Comparison of ENCODE assay signal across 1 cellular context in the genomic region with DNA sequence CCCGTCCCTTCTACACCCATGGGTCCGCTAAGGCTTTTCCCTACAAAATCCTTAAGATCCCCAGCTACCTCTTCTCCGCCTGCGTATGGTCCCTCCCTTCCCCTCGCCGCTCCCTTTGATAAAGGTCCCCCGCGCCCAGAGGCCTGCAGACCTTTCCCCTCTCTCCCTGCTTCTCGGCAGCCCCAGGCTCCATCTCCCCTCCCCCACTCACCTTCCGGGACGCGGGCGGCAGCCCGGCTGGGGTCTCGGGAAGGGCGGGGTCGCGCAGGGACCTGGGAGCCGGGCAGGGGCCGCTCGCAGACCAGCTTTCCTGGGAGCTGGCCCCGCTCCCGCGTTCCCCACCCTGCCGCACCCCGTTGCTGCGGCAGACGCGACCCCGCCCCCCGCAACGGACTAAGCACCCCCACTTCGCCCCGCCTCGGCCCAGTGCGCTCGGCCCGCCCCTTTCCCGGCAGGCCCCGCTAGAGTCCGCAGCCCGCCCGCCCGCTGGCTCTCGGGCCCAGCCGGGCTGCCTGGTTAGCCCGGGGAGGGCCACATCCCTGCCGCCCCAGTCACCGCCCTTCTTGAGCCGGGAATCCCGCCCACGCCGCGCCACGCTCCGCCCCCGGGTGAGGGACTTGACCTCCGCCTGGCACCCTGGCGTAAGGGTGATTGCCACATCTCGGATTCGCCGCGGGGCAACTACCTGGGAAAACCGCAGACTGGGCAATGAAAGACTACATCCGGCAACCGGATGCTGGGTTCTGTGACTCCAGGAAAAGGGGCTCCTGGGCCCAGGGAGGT.
TF ChIP-seq lines count a peak whose summit lies in the region.

A gene with protein sequence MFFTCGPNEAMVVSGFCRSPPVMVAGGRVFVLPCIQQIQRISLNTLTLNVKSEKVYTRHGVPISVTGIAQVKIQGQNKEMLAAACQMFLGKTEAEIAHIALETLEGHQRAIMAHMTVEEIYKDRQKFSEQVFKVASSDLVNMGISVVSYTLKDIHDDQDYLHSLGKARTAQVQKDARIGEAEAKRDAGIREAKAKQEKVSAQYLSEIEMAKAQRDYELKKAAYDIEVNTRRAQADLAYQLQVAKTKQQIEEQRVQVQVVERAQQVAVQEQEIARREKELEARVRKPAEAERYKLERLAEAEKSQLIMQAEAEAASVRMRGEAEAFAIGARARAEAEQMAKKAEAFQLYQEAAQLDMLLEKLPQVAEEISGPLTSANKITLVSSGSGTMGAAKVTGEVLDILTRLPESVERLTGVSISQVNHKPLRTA (minus strand): TSS at position 372 of the 783 bp plus-strand sequence. CDS start 498 bp downstream, outside the sequence.

TF ChIP-seq in WTC11, 78 proteins besides CTCF, POLR2A, EP300 and RAD21 (continued from another document and continues in another):
- TF ChIP-seq, protein P1, sequence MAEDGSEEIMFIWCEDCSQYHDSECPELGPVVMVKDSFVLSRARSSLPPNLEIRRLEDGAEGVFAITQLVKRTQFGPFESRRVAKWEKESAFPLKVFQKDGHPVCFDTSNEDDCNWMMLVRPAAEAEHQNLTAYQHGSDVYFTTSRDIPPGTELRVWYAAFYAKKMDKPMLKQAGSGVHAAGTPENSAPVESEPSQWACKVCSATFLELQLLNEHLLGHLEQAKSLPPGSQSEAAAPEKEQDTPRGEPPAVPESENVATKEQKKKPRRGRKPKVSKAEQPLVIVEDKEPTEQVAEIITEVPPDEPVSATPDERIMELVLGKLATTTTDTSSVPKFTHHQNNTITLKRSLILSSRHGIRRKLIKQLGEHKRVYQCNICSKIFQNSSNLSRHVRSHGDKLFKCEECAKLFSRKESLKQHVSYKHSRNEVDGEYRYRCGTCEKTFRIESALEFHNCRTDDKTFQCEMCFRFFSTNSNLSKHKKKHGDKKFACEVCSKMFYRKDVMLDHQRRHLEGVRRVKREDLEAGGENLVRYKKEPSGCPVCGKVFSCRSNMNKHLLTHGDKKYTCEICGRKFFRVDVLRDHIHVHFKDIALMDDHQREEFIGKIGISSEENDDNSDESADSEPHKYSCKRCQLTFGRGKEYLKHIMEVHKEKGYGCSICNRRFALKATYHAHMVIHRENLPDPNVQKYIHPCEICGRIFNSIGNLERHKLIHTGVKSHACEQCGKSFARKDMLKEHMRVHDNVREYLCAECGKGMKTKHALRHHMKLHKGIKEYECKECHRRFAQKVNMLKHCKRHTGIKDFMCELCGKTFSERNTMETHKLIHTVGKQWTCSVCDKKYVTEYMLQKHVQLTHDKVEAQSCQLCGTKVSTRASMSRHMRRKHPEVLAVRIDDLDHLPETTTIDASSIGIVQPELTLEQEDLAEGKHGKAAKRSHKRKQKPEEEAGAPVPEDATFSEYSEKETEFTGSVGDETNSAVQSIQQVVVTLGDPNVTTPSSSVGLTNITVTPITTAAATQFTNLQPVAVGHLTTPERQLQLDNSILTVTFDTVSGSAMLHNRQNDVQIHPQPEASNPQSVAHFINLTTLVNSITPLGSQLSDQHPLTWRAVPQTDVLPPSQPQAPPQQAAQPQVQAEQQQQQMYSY (CRISPR knock-in tag; IDR thresholded peaks at IDR 0.05), result no peak
- TF ChIP-seq, protein P2, sequence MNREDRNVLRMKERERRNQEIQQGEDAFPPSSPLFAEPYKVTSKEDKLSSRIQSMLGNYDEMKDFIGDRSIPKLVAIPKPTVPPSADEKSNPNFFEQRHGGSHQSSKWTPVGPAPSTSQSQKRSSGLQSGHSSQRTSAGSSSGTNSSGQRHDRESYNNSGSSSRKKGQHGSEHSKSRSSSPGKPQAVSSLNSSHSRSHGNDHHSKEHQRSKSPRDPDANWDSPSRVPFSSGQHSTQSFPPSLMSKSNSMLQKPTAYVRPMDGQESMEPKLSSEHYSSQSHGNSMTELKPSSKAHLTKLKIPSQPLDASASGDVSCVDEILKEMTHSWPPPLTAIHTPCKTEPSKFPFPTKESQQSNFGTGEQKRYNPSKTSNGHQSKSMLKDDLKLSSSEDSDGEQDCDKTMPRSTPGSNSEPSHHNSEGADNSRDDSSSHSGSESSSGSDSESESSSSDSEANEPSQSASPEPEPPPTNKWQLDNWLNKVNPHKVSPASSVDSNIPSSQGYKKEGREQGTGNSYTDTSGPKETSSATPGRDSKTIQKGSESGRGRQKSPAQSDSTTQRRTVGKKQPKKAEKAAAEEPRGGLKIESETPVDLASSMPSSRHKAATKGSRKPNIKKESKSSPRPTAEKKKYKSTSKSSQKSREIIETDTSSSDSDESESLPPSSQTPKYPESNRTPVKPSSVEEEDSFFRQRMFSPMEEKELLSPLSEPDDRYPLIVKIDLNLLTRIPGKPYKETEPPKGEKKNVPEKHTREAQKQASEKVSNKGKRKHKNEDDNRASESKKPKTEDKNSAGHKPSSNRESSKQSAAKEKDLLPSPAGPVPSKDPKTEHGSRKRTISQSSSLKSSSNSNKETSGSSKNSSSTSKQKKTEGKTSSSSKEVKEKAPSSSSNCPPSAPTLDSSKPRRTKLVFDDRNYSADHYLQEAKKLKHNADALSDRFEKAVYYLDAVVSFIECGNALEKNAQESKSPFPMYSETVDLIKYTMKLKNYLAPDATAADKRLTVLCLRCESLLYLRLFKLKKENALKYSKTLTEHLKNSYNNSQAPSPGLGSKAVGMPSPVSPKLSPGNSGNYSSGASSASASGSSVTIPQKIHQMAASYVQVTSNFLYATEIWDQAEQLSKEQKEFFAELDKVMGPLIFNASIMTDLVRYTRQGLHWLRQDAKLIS (CRISPR knock-in tag; IDR thresholded peaks at IDR 0.05; ENCODE audit: borderline replicate concordance), result 0 out of 2 replicates have a peak, but pooled peaks have one; percentile 65
- no peak for TF ChIP-seq SMAD4 (CRISPR knock-in tag; IDR thresholded peaks at IDR 0.05)
- no peak for TF ChIP-seq RORB (CRISPR knock-in tag; IDR thresholded peaks at IDR 0.05)
- TF ChIP-seq, protein P3, sequence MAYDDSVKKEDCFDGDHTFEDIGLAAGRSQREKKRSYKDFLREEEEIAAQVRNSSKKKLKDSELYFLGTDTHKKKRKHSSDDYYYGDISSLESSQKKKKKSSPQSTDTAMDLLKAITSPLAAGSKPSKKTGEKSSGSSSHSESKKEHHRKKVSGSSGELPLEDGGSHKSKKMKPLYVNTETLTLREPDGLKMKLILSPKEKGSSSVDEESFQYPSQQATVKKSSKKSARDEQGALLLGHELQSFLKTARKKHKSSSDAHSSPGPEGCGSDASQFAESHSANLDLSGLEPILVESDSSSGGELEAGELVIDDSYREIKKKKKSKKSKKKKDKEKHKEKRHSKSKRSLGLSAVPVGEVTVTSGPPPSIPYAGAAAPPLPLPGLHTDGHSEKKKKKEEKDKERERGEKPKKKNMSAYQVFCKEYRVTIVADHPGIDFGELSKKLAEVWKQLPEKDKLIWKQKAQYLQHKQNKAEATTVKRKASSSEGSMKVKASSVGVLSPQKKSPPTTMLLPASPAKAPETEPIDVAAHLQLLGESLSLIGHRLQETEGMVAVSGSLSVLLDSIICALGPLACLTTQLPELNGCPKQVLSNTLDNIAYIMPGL (CRISPR knock-in tag; IDR thresholded peaks at IDR 0.05), result peak; percentile 40; the same call in 1 of the 2 replicates
- no peak for TF ChIP-seq MXD4 (CRISPR knock-in tag; IDR thresholded peaks at IDR 0.05; ENCODE audit: borderline replicate concordance)
- TF ChIP-seq SOX15 (CRISPR knock-in tag; IDR thresholded peaks at IDR 0.05), result no peak
- TF ChIP-seq, protein P4, sequence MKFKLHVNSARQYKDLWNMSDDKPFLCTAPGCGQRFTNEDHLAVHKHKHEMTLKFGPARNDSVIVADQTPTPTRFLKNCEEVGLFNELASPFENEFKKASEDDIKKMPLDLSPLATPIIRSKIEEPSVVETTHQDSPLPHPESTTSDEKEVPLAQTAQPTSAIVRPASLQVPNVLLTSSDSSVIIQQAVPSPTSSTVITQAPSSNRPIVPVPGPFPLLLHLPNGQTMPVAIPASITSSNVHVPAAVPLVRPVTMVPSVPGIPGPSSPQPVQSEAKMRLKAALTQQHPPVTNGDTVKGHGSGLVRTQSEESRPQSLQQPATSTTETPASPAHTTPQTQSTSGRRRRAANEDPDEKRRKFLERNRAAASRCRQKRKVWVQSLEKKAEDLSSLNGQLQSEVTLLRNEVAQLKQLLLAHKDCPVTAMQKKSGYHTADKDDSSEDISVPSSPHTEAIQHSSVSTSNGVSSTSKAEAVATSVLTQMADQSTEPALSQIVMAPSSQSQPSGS (CRISPR knock-in tag; IDR thresholded peaks at IDR 0.05; ENCODE audit: borderline replicate concordance, low read depth), result no peak
- no peak for TF ChIP-seq NR2C2 (CRISPR knock-in tag; IDR thresholded peaks at IDR 0.05)
- TF ChIP-seq SP1 (CRISPR knock-in tag; conservative IDR thresholded peaks at IDR 0.05), result peak; percentile 94
- TF ChIP-seq FOXJ3 (CRISPR knock-in tag; IDR thresholded peaks at IDR 0.05; ENCODE audit: borderline replicate concordance), result no peak
- TF ChIP-seq, protein P5, sequence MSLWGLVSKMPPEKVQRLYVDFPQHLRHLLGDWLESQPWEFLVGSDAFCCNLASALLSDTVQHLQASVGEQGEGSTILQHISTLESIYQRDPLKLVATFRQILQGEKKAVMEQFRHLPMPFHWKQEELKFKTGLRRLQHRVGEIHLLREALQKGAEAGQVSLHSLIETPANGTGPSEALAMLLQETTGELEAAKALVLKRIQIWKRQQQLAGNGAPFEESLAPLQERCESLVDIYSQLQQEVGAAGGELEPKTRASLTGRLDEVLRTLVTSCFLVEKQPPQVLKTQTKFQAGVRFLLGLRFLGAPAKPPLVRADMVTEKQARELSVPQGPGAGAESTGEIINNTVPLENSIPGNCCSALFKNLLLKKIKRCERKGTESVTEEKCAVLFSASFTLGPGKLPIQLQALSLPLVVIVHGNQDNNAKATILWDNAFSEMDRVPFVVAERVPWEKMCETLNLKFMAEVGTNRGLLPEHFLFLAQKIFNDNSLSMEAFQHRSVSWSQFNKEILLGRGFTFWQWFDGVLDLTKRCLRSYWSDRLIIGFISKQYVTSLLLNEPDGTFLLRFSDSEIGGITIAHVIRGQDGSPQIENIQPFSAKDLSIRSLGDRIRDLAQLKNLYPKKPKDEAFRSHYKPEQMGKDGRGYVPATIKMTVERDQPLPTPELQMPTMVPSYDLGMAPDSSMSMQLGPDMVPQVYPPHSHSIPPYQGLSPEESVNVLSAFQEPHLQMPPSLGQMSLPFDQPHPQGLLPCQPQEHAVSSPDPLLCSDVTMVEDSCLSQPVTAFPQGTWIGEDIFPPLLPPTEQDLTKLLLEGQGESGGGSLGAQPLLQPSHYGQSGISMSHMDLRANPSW (CRISPR knock-in tag; conservative IDR thresholded peaks at IDR 0.05; ENCODE audit: low read depth), result no peak
- 0 out of 2 replicates have a peak, but pooled peaks have one; percentile 36 for TF ChIP-seq ZNF671 (CRISPR knock-in tag; IDR thresholded peaks at IDR 0.05)
- TF ChIP-seq NFATC4 (CRISPR knock-in tag; IDR thresholded peaks at IDR 0.05), result no peak; the same call in 1 of the 2 replicates
- TF ChIP-seq, protein P6, sequence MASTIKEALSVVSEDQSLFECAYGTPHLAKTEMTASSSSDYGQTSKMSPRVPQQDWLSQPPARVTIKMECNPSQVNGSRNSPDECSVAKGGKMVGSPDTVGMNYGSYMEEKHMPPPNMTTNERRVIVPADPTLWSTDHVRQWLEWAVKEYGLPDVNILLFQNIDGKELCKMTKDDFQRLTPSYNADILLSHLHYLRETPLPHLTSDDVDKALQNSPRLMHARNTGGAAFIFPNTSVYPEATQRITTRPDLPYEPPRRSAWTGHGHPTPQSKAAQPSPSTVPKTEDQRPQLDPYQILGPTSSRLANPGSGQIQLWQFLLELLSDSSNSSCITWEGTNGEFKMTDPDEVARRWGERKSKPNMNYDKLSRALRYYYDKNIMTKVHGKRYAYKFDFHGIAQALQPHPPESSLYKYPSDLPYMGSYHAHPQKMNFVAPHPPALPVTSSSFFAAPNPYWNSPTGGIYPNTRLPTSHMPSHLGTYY (CRISPR knock-in tag; IDR thresholded peaks at IDR 0.05), result no peak
- TF ChIP-seq, protein P7, sequence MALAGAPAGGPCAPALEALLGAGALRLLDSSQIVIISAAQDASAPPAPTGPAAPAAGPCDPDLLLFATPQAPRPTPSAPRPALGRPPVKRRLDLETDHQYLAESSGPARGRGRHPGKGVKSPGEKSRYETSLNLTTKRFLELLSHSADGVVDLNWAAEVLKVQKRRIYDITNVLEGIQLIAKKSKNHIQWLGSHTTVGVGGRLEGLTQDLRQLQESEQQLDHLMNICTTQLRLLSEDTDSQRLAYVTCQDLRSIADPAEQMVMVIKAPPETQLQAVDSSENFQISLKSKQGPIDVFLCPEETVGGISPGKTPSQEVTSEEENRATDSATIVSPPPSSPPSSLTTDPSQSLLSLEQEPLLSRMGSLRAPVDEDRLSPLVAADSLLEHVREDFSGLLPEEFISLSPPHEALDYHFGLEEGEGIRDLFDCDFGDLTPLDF (CRISPR knock-in tag; IDR thresholded peaks at IDR 0.05), result 0 out of 2 replicates have a peak, but pooled peaks have one; percentile 86
- peak; percentile 50; the same call in 1 of the 2 replicates for TF ChIP-seq SMAD3 (CRISPR knock-in tag; IDR thresholded peaks at IDR 0.05; ENCODE audit: borderline replicate concordance)
- TF ChIP-seq, protein P8, sequence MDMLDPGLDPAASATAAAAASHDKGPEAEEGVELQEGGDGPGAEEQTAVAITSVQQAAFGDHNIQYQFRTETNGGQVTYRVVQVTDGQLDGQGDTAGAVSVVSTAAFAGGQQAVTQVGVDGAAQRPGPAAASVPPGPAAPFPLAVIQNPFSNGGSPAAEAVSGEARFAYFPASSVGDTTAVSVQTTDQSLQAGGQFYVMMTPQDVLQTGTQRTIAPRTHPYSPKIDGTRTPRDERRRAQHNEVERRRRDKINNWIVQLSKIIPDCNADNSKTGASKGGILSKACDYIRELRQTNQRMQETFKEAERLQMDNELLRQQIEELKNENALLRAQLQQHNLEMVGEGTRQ (CRISPR knock-in tag; IDR thresholded peaks at IDR 0.05), result no peak
- TF ChIP-seq, protein P9, sequence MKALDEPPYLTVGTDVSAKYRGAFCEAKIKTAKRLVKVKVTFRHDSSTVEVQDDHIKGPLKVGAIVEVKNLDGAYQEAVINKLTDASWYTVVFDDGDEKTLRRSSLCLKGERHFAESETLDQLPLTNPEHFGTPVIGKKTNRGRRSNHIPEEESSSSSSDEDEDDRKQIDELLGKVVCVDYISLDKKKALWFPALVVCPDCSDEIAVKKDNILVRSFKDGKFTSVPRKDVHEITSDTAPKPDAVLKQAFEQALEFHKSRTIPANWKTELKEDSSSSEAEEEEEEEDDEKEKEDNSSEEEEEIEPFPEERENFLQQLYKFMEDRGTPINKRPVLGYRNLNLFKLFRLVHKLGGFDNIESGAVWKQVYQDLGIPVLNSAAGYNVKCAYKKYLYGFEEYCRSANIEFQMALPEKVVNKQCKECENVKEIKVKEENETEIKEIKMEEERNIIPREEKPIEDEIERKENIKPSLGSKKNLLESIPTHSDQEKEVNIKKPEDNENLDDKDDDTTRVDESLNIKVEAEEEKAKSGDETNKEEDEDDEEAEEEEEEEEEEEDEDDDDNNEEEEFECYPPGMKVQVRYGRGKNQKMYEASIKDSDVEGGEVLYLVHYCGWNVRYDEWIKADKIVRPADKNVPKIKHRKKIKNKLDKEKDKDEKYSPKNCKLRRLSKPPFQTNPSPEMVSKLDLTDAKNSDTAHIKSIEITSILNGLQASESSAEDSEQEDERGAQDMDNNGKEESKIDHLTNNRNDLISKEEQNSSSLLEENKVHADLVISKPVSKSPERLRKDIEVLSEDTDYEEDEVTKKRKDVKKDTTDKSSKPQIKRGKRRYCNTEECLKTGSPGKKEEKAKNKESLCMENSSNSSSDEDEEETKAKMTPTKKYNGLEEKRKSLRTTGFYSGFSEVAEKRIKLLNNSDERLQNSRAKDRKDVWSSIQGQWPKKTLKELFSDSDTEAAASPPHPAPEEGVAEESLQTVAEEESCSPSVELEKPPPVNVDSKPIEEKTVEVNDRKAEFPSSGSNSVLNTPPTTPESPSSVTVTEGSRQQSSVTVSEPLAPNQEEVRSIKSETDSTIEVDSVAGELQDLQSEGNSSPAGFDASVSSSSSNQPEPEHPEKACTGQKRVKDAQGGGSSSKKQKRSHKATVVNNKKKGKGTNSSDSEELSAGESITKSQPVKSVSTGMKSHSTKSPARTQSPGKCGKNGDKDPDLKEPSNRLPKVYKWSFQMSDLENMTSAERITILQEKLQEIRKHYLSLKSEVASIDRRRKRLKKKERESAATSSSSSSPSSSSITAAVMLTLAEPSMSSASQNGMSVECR (CRISPR knock-in tag; IDR thresholded peaks at IDR 0.05; ENCODE audit: borderline replicate concordance), result peak; percentile 83
